ENCODE assay signal across 25 cellular contexts in the genomic region with DNA sequence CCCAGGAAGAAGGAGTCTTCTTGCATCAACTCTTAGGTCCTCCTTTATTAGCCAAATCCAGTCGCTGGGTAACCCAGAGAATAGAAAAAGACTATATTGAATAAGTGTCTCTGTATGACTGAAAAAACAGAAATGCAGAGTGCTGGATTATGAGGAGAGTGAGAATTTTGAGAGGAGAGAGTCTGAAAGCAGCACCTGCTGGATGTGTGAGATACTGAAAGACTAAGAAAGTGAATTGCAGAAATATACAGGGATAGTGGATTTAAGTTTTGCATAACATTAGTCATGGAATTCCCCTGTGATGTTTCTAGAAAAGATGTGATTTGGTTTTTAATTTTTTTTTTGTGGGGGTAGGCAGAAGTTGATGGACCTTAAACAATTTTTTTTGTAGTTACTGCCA.
"Had no signal": no experiment of that assay in that cellular context is flagged by ENCODE, and none has a peak within 500 bp of the region (broad histone marks: within the 10 kb centered on the region; RNA-seq: fewer than 3 reads in every experiment).

No MANE protein-coding gene starts in this region.

- H3K9me3 ChIP-seq: colonic mucosa, gastroesophageal sphincter, heart right ventricle had no signal

- H2AFZ ChIP-seq: hepatocyte had no signal

- H3K27ac ChIP-seq: cardiac muscle cell, colonic mucosa, gastroesophageal sphincter, heart right ventricle, hepatocyte had no signal

- ATAC-seq: activated CD4-positive, alpha-beta T cell treated with anti-CD3 and anti-CD28 coated beads for 36 hours; activated CD8-positive, alpha-beta memory T cell treated with anti-CD3 and anti-CD28 coated beads, Interleukin-2, amount 10 ng/mL, durations not matched to agents 7 days and 5 days; activated CD8-positive, alpha-beta T cell treated with anti-CD3 and anti-CD28 coated beads, Interleukin-2, amount 10 ng/mL, durations not matched to agents 7 days and 5 days; activated naive CD4-positive, alpha-beta T cell treated with anti-CD3 and anti-CD28 coated beads, Interleukin-2, amount 50 U/mL, for 72 hours; activated T-cell treated with anti-CD3 and anti-CD28 coated beads, Interleukin-2, amount 50 U/mL, for 72 hours; gastroesophageal sphincter; heart right ventricle had no signal

- H3K4me2 ChIP-seq: hepatocyte had no signal

- H3K27me3 ChIP-seq: cardiac muscle cell, colonic mucosa, gastroesophageal sphincter, heart right ventricle, hepatocyte had no signal

- H3K4me3 ChIP-seq: cardiac muscle cell, colonic mucosa, gastroesophageal sphincter, heart right ventricle, hepatocyte had no signal

- H3K4me1 ChIP-seq: gastroesophageal sphincter, heart right ventricle had no signal

- H3K36me3 ChIP-seq: cardiac muscle cell, colonic mucosa, gastroesophageal sphincter, heart right ventricle had no signal

- DNase-seq: activated CD4-positive, alpha-beta memory T cell treated with anti-CD3 and anti-CD28 coated beads for 36 hours; activated CD4-positive, alpha-beta T cell treated with anti-CD3 and anti-CD28 coated beads for 36 hours; activated CD4-positive, alpha-beta T cell treated with anti-CD3 and anti-CD28 coated beads, Interleukin-2, amount 10 ng/mL, durations not matched to agents 24 days and 14 days; activated CD4-positive, CD25-positive, alpha-beta regulatory T cell; activated CD4-positive, CD25-positive, alpha-beta regulatory T cell treated with anti-CD3 and anti-CD28 coated beads, Interleukin-2, amount 50 U/mL, for 72 hours; activated CD8-positive, alpha-beta memory T cell treated with anti-CD3 and anti-CD28 coated beads, Interleukin-2, amount 10 ng/mL, durations not matched to agents 7 days and 5 days; activated CD8-positive, alpha-beta memory T cell treated with anti-CD3 and anti-CD28 coated beads, Interleukin-2, amount 50 U/mL, for 4 hours; activated CD8-positive, alpha-beta T cell treated with anti-CD3 and anti-CD28 coated beads, Interleukin-2, amount 10 ng/mL, durations not matched to agents 7 days and 5 days; activated gamma-delta T cell; activated naive CD4-positive, alpha-beta T cell; activated naive CD4-positive, alpha-beta T cell treated with anti-CD3 and anti-CD28 coated beads, Interleukin-2, amount 10 ng/mL, durations not matched to agents 7 days and 5 days; activated naive CD8-positive, alpha-beta T cell treated with anti-CD3 and anti-CD28 coated beads, Interleukin-2, amount 10 ng/mL, durations not matched to agents 7 days and 5 days; activated T-cell treated with anti-CD3 and anti-CD28 coated beads, Interleukin-2, amount 50 U/mL, for 1 hour; activated T-cell treated with anti-CD3 and anti-CD28 coated beads, Interleukin-2, amount 50 U/mL, for 72 hours; central memory CD4-positive, alpha-beta T cell; cerebellar nuclear complex; colonic mucosa; effector CD8-positive, alpha-beta T cell; foreskin melanocyte; heart right ventricle; T-helper 2 cell had no signal

- H3K79me2 ChIP-seq: hepatocyte had no signal
